In genomic region chr17:14919049-14919545, GRCh38 we compare ENCODE assay signal across 20 cellular contexts.
A peak's percentile ranks its signal among the peaks of the same experiment; 100 is the strongest.
DNase-seq lines count a peak whose midpoint lies in the region; ATAC-seq and TF ChIP-seq lines count a peak whose summit lies in the region.
"Had no signal": no experiment of that assay in that cellular context is flagged by ENCODE, and none has a peak within 500 bp of the region (broad histone marks: within the 10 kb centered on the region; RNA-seq: fewer than 3 reads in every experiment).

No MANE protein-coding gene starts in this region.

- H2BK5ac ChIP-seq in mesenchymal stem cell (ENCODE audit: low read depth, low read length, poor library complexity, severe bottlenecking): no peak overlapping the region

- H2BK120ac ChIP-seq in mesenchymal stem cell (ENCODE audit: low read depth, low read length): no peak overlapping the region

- peak overlapping the region in 1 of 2 experiments; percentile 8 for H3K18ac ChIP-seq in mesenchymal stem cell (ENCODE audit: low read depth in 1 of 2, low read length in 2 of 2)

- H3K4me2 ChIP-seq in mesenchymal stem cell (ENCODE audit: low read length, poor library complexity, severe bottlenecking): peak overlapping the region; percentile 18
- H3K4me2 ChIP-seq in skeletal muscle satellite cell (ENCODE audit: low read length): no peak overlapping the region

- peak overlapping the region; percentile 38 to 77 for H2BK12ac ChIP-seq in mesenchymal stem cell (ENCODE audit: low read length in 2 of 2)

- peaks cover 19% of the 10 kb centered on the region for H3K9me3 Mint-ChIP-seq in chondrocyte (ENCODE audit: low read depth)
- H3K9me3 Mint-ChIP-seq: CD4-positive, alpha-beta T cell had no signal

- no peak overlapping the region for H2BK15ac ChIP-seq in mesenchymal stem cell (ENCODE audit: low read depth, poor library complexity, severe bottlenecking)

- H3K27ac Mint-ChIP-seq in chondrocyte (ENCODE audit: unreplicated experiment): peak overlapping the region; percentile 62
- H3K27ac Mint-ChIP-seq: B cell; CD4-positive, alpha-beta T cell had no signal

- ATAC-seq in GM19351 (IDR thresholded peaks at IDR 0.05; ENCODE audit: unreplicated experiment): no peak
- ATAC-seq: GM12878 had no signal

- H3K4me1 Mint-ChIP-seq in chondrocyte (ENCODE audit: low read depth): peaks cover 12% of the 10 kb centered on the region
- H3K4me1 Mint-ChIP-seq: B cell had no signal

- no peak overlapping the region for H3K4me3 Mint-ChIP-seq in chondrocyte (ENCODE audit: unreplicated experiment)
- H3K4me3 Mint-ChIP-seq: B cell; CD4-positive, alpha-beta T cell had no signal

- H3K4me1 ChIP-seq in HUES48 (ENCODE audit: control insufficient read depth, insufficient read depth, low read length) (peaks cover 24% of the 10 kb centered on the region), mesenchymal stem cell (ENCODE audit: control insufficient read depth, insufficient read depth, low read depth, low read length) (peaks cover 2% of the 10 kb centered on the region), skeletal muscle satellite cell (ENCODE audit: control insufficient read depth, insufficient read depth, low read length) (peaks cover 11% of the 10 kb centered on the region)
- H3K4me1 ChIP-seq: SJCRH30 had no signal

- DNase-seq in chondrocyte (ENCODE audit: low spot score): no peak
- peak; percentile 19 for DNase-seq in mesenchymal stem cell
- no peak for DNase-seq in NCI-H2081 treated with DMSO at 0.1 percent for 48 hours (lab: John Stamatoyannopoulos, UW)
- DNase-seq in Ammon's horn (ENCODE audit: low spot score): no peak
- DNase-seq: ACHN; CD4-positive, alpha-beta T cell; DMS79; Kasumi-1; NCI-H1417 treated with DMSO at 0.1 percent for 48 hours; NCI-H2081; NCI-H524 treated with DMSO at 0.1 percent for 48 hours; NK-92 treated with Interleukin-12 subunit alpha and Interleukin-12 subunit beta, amount 100 ng/mL, for 24 hours; RPMI8226; SJCRH30 had no signal

- no peak overlapping the region for H2AK5ac ChIP-seq in mesenchymal stem cell (ENCODE audit: low read length, severe bottlenecking)

- H3K9me3 ChIP-seq in HUES48 (ENCODE audit: control insufficient read depth, insufficient read depth, low read length) (peaks cover 4% of the 10 kb centered on the region; the same call in 1 of the 2 replicates), mesenchymal stem cell (ENCODE audit: control insufficient read depth, low read length) (no peaks in the 10 kb centered on the region), skeletal muscle satellite cell (replicated peaks; ENCODE audit: low read length) (no peaks in the 10 kb centered on the region)
- H3K9me3 ChIP-seq: SJCRH30 had no signal

- H4K91ac ChIP-seq in mesenchymal stem cell (ENCODE audit: low read length): no peak overlapping the region

- H3K4ac ChIP-seq in mesenchymal stem cell (ENCODE audit: low read depth in 1 of 2, low read length in 2 of 2): peak overlapping the region in 1 of 2 experiments; percentile 58

- no peak overlapping the region for H2AFZ ChIP-seq in mesenchymal stem cell (ENCODE audit: low read depth, low read length)
- H2AFZ ChIP-seq: GM23248 had no signal

- H3K27ac ChIP-seq in HUES48 (ENCODE audit: low read depth, low read length) (peak overlapping the region; percentile 80), mesenchymal stem cell (ENCODE audit: low read length, poor library complexity, severe bottlenecking) (peak overlapping the region; percentile 48)
- H3K27ac ChIP-seq: GM23248, SJCRH30 had no signal

- H3K4me3 ChIP-seq in HUES48 (ENCODE audit: low read depth, low read length): no peak overlapping the region
- H3K4me3 ChIP-seq in mesenchymal stem cell (ENCODE audit: insufficient read depth in 1 of 2, low read depth in 1 of 2, low read length in 2 of 2): no peak overlapping the region
- H3K4me3 ChIP-seq in skeletal muscle satellite cell (ENCODE audit: low read length): no peak overlapping the region
- H3K4me3 ChIP-seq: GM12878, GM23248, SJCRH30 had no signal

- H4K8ac ChIP-seq in mesenchymal stem cell (ENCODE audit: low read length): no peak overlapping the region

- H3K9ac ChIP-seq in HUES48 (ENCODE audit: low read depth, low read length) (no peak overlapping the region), mesenchymal stem cell (ENCODE audit: low read length) (no peak overlapping the region), skeletal muscle satellite cell (ENCODE audit: low read depth, low read length) (peak overlapping the region; percentile 2)
- H3K9ac ChIP-seq: GM23248 had no signal

- no peak for TF ChIP-seq CTCF in chondrocyte (IDR thresholded peaks at IDR 0.05)

- H3K27me3 Mint-ChIP-seq in chondrocyte (ENCODE audit: low read depth): no peaks in the 10 kb centered on the region
- H3K27me3 Mint-ChIP-seq: B cell had no signal

- peaks cover 5% of the 10 kb centered on the region for H3K36me3 Mint-ChIP-seq in chondrocyte (ENCODE audit: low read depth)

- no peak overlapping the region for H3K23ac ChIP-seq in mesenchymal stem cell (ENCODE audit: low read length in 2 of 2)

- 66% methylated on average over 4 of the region's 6 CpGs for WGBS in mesenchymal stem cell

- no peaks in the 10 kb centered on the region for H3K79me1 ChIP-seq in mesenchymal stem cell (replicated peaks; ENCODE audit: low read length, poor library complexity, severe bottlenecking)

- H3K36me3 ChIP-seq in HUES48 (ENCODE audit: control insufficient read depth, insufficient read depth, low read length) (no peaks in the 10 kb centered on the region), mesenchymal stem cell (ENCODE audit: control insufficient read depth in 1 of 2, insufficient read depth in 2 of 2, low read depth in 1 of 2, low read length in 2 of 2) (no peaks in the 10 kb centered on the region), skeletal muscle satellite cell (ENCODE audit: insufficient read depth, low read length) (no peaks in the 10 kb centered on the region)
- H3K36me3 ChIP-seq: SJCRH30 had no signal

- no peaks in the 10 kb centered on the region for H3K27me3 ChIP-seq in HUES48 (ENCODE audit: control insufficient read depth, insufficient read depth, low read length)
- no peaks in the 10 kb centered on the region for H3K27me3 ChIP-seq in mesenchymal stem cell (ENCODE audit: control insufficient read depth in 1 of 2, insufficient read depth in 1 of 2, low read length in 2 of 2)
- no peaks in the 10 kb centered on the region for H3K27me3 ChIP-seq in skeletal muscle satellite cell (ENCODE audit: control insufficient read depth, insufficient read depth, low read length)
- H3K27me3 ChIP-seq: SJCRH30 had no signal

- H3K14ac ChIP-seq in mesenchymal stem cell (ENCODE audit: low read length in 2 of 2): no peak overlapping the region
